ENCODE assay signal across 1 cellular context in genomic region chr10:87657370-87657769, GRCh38.
TF ChIP-seq lines count a peak whose summit lies in the region.

No MANE protein-coding gene starts in this region.

TF ChIP-seq in SK-N-SH treated with all-trans-retinoic acid at 6 μM for 48 hours, 23 proteins besides CTCF, POLR2A, EP300 and RAD21 (continued from another document):
- TF ChIP-seq TCF4 (CRISPR knock-in tag; IDR thresholded peaks at IDR 0.05; ENCODE audit: borderline replicate concordance) (no peak), CREB5 (CRISPR knock-in tag; IDR thresholded peaks at IDR 0.05; ENCODE audit: low read depth) (no peak), ZFP3 (CRISPR knock-in tag; IDR thresholded peaks at IDR 0.05) (no peak), ESRRG (CRISPR knock-in tag; IDR thresholded peaks at IDR 0.05) (no peak), CSDC2 (CRISPR knock-in tag; IDR thresholded peaks at IDR 0.05) (no peak), SNAI2 (CRISPR knock-in tag; IDR thresholded peaks at IDR 0.05) (no peak)
- TF ChIP-seq, protein P1, sequence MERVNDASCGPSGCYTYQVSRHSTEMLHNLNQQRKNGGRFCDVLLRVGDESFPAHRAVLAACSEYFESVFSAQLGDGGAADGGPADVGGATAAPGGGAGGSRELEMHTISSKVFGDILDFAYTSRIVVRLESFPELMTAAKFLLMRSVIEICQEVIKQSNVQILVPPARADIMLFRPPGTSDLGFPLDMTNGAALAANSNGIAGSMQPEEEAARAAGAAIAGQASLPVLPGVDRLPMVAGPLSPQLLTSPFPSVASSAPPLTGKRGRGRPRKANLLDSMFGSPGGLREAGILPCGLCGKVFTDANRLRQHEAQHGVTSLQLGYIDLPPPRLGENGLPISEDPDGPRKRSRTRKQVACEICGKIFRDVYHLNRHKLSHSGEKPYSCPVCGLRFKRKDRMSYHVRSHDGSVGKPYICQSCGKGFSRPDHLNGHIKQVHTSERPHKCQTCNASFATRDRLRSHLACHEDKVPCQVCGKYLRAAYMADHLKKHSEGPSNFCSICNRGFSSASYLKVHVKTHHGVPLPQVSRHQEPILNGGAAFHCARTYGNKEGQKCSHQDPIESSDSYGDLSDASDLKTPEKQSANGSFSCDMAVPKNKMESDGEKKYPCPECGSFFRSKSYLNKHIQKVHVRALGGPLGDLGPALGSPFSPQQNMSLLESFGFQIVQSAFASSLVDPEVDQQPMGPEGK (CRISPR knock-in tag; IDR thresholded peaks at IDR 0.05; ENCODE audit: borderline replicate concordance): no peak
